Comparison of ENCODE assay signal across 18 cellular contexts in the genomic region with DNA sequence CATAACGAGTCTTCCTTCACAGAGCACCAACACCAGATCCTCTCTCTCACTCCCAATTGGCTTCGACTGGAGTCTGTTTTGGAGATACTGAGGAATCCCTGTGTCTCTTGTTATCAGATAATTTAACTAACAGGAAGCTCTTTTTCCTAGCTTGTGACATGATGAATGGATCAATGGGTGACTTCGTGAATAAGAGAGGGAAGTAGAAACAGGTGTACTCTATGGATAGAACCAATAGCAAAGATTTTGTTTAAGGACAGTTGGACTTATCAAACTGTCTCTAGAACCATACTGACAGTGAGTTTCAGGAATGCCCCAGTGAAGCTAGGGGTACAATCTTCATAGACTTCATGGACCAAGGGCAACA. TPM values are rescaled to one million over a fixed set of nuclear protein-coding genes. Genes with fewer than 3 reads are reported as not detected.
A peak's percentile ranks its signal among the peaks of the same experiment; 100 is the strongest.
DNase-seq lines count a peak whose midpoint lies in the region; TF ChIP-seq lines count a peak whose summit lies in the region.
"Had no signal": no experiment of that assay in that cellular context is flagged by ENCODE, and none has a peak within 500 bp of the region (broad histone marks: within the 10 kb centered on the region; RNA-seq: fewer than 3 reads in every experiment).

No MANE protein-coding gene starts in this region.

- 63 to 65% methylated on average over 3 of the region's 3 CpGs for WGBS in tibial nerve, 2 donors

- H3K4me3 Mint-ChIP-seq in MCF 10A (ENCODE audit: unreplicated experiment), result no peak overlapping the region
- H3K4me3 Mint-ChIP-seq in nephron, result no peak overlapping the region
- H3K4me3 Mint-ChIP-seq: activated CD4-positive, alpha-beta memory T cell treated with anti-CD3 and anti-CD28 coated beads for 36 hours; HFFc6; stimulated activated memory B cell treated with anti-CD40 and anti-IgM and Interleukin-4, amounts not matched to agents 10 μg/mL and 1 μg/mL and 100 μg/mL, for 72 hours had no signal

- DNase-seq in breast epithelium (ENCODE audit: low spot score in 2 of 2) (no peak), MCF 10A (ENCODE audit: unreplicated experiment) (no peak), caudate nucleus (lab: John Stamatoyannopoulos, UW) (no peak), tibial nerve (ENCODE audit: low spot score in 2 of 2) (no peak), NOMO-1 treated with DMSO at 0.1 percent for 48 hours (lab: John Stamatoyannopoulos, UW; ENCODE audit: unreplicated experiment) (no peak), NCI-H2171 (lab: John Stamatoyannopoulos, UW) (no peak)
- DNase-seq in stimulated activated CD4-positive, alpha-beta T cell treated with anti-CD3 and anti-CD28 coated beads, Interleukin-2, amount 100 ng/mL, for 48 hours, result no peak
- DNase-seq: activated CD4-positive, alpha-beta memory T cell treated with anti-CD3 and anti-CD28 coated beads for 36 hours; DND-41; NCI-H2029 treated with DMSO at 0.1 percent for 48 hours; PC-3 had no signal

- H3K36me3 ChIP-seq in breast epithelium, result no peaks in the 10 kb centered on the region
- H3K36me3 ChIP-seq in tibial nerve, result no peaks in the 10 kb centered on the region

- CTCF ChIA-PET in MCF 10A (lab: Yijun Ruan, JAX), result no interaction called here

- H3K27ac Mint-ChIP-seq in MCF 10A (ENCODE audit: low read depth, unreplicated experiment) (no peak overlapping the region), nephron (peak overlapping the region; percentile 74 to 89 (median 87))
- H3K27ac Mint-ChIP-seq: activated CD4-positive, alpha-beta memory T cell treated with anti-CD3 and anti-CD28 coated beads for 36 hours; stimulated activated memory B cell treated with anti-CD40 and anti-IgM and Interleukin-4, amounts not matched to agents 10 μg/mL and 1 μg/mL and 100 μg/mL, for 72 hours had no signal

- H3K4me1 ChIP-seq in breast epithelium (peaks cover 0 to 3% of the 10 kb centered on the region in 2 donors), tibial nerve (peaks cover 0 to 41% (median 16%) of the 10 kb centered on the region in 4 donors)
- H3K4me1 ChIP-seq: A549 had no signal

- H3K27me3 ChIP-seq in breast epithelium (no peaks in the 10 kb centered on the region), tibial nerve (no peaks in the 10 kb centered on the region)

- no TSS peak for BruUV-seq in MCF 10A (replicated peaks; lab: Mats Ljungman, UMichigan)

- H3K4me1 Mint-ChIP-seq in MCF 10A (ENCODE audit: insufficient read depth, unreplicated experiment) (no peaks in the 10 kb centered on the region), nephron (peaks cover 54% of the 10 kb centered on the region)

- no peak overlapping the region for H3K4me3 ChIP-seq in breast epithelium
- H3K4me3 ChIP-seq in tibial nerve, result no peak overlapping the region
- H3K4me3 ChIP-seq: A549, coronary artery, SK-N-MC had no signal

- no peaks in the 10 kb centered on the region for H3K9me3 ChIP-seq in breast epithelium
- no peaks in the 10 kb centered on the region for H3K9me3 ChIP-seq in tibial nerve
- H3K9me3 ChIP-seq: A549 had no signal

- intact Hi-C loops in breast epithelium (cut with DNase I; ENCODE audit: low total_unique reads) (no loop called here), MCF 10A (cut with micrococcal nuclease) (no loop called here)

- no peak for TF ChIP-seq CTCF in breast epithelium (IDR thresholded peaks at IDR 0.05)
- no peak for TF ChIP-seq CTCF in MCF 10A (IDR thresholded peaks at IDR 0.05; ENCODE audit: unreplicated experiment)
- TF ChIP-seq CTCF in nephron (IDR thresholded peaks at IDR 0.05; ENCODE audit: unreplicated experiment in 3 of 3), result no peak
- no peak for TF ChIP-seq CTCF in tibial nerve (IDR thresholded peaks at IDR 0.05)

- H3K9me3 Mint-ChIP-seq in MCF 10A (ENCODE audit: unreplicated experiment) (no peaks in the 10 kb centered on the region), nephron (no peaks in the 10 kb centered on the region)
- H3K9me3 Mint-ChIP-seq: activated CD4-positive, alpha-beta memory T cell treated with anti-CD3 and anti-CD28 coated beads for 36 hours; HFFc6; stimulated activated memory B cell treated with anti-CD40 and anti-IgM and Interleukin-4, amounts not matched to agents 10 μg/mL and 1 μg/mL and 100 μg/mL, for 72 hours had no signal

- H3K27me3 Mint-ChIP-seq in MCF 10A (ENCODE audit: insufficient read depth, unreplicated experiment) (peaks cover 21% of the 10 kb centered on the region), nephron (ENCODE audit: low read depth) (peaks cover 9% of the 10 kb centered on the region)
- H3K27me3 Mint-ChIP-seq: activated CD4-positive, alpha-beta memory T cell treated with anti-CD3 and anti-CD28 coated beads for 36 hours had no signal

- H3K27ac ChIP-seq in breast epithelium, result peak overlapping the region; percentile 38 to 80
- H3K27ac ChIP-seq in caudate nucleus (ENCODE audit: low read depth, low read length), result peak overlapping the region; percentile 91
- H3K27ac ChIP-seq in tibial nerve, result peak overlapping the region in 3 of 4 donors; percentile 40 to 70 (median 53)
- H3K27ac ChIP-seq: A549, epithelial cell of prostate, SK-N-MC had no signal

- POLR2A ChIA-PET in MCF 10A (lab: Yijun Ruan, JAX), result no interaction called here

- no peak for TF ChIP-seq EP300 in tibial nerve (IDR thresholded peaks at IDR 0.05)

- TF ChIP-seq POLR2A in breast epithelium (IDR thresholded peaks at IDR 0.05) (no peak), tibial nerve (IDR thresholded peaks at IDR 0.05) (no peak)

- no peaks in the 10 kb centered on the region for H3K36me3 Mint-ChIP-seq in MCF 10A (ENCODE audit: insufficient read depth, unreplicated experiment)
- H3K36me3 Mint-ChIP-seq in nephron (ENCODE audit: low read depth), result no peaks in the 10 kb centered on the region
- H3K36me3 Mint-ChIP-seq: activated CD4-positive, alpha-beta memory T cell treated with anti-CD3 and anti-CD28 coated beads for 36 hours; stimulated activated memory B cell treated with anti-CD40 and anti-IgM and Interleukin-4, amounts not matched to agents 10 μg/mL and 1 μg/mL and 100 μg/mL, for 72 hours had no signal

RNA-seq across cellular contexts. Expression of gene KLHL6, which starts 29.4 kb away (rescaled TPM):
- 1 to 10 TPM; 2.7 to 7.9 (median 4.3) TPM for total RNA-seq in breast epithelium
- not detected in 2 replicates for total RNA-seq in MCF 10A (2022)
- total RNA-seq in tibial nerve, result 1 to 10 TPM; 2.1 to 4.5 (median 3.0) TPM
- total RNA-seq: HFFc6, PC-3 had no signal

RNA-seq across cellular contexts. Expression of gene KLHL24, which starts 50.5 kb away (rescaled TPM):
- total RNA-seq in breast epithelium (100 to 1,000 TPM; 108 to 184 (median 129) TPM), MCF 10A (2022) (13.0 and 17.3 TPM in 2 replicates), tibial nerve (100 to 1,000 TPM in 1 of 4 donors, 10 to 100 TPM in 3; 42.6 to 125 (median 92.5) TPM)
